Comparison of ENCODE assay signal across 23 cellular contexts in the genomic region with DNA sequence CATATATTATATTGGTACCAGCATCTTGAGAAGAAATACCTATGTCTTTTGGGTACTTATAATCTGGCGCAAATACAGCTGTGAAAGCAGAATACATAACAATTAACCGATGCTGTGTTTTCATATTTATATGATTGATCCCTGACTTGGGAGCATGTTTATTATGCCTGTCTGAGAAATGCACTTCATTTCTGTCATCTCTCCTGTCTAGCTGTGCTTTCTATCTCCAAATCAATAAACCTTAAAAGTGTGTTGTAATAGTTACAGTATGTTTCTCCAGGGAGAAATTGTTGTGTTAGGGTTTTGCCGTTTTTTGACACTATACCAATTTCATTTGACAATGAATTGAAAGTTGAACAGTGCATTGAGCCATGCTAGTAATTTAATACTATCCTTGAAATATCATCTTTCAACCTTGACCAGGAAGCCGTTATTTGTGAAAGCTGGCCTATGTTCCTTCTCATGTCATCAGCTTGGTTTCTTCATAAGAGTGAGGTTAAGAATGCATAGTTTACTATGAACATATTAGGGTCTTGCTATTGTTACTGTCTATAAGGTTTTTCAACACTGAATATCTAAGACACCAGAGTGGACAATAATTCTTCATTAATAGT.
"Had no signal": no experiment of that assay in that cellular context is flagged by ENCODE, and none has a peak within 500 bp of the region (broad histone marks: within the 10 kb centered on the region; RNA-seq: fewer than 3 reads in every experiment).

No MANE protein-coding gene starts in this region.

- H3K4me1 Mint-ChIP-seq: activated naive CD8-positive, alpha-beta T cell treated with anti-CD3 and anti-CD28 coated beads for 36 hours; endodermal cell; naive thymus-derived CD4-positive, alpha-beta T cell; neural progenitor cell; stimulated activated effector memory CD8-positive, alpha-beta T cell treated with anti-CD3 and anti-CD28 coated beads, Interleukin-12 subunit alpha, Interleukin-12 subunit beta, amount 100 ng/mL, for 72 hours; stimulated activated naive CD8-positive, alpha-beta T cell treated with anti-CD3 and anti-CD28 coated beads, Interleukin-15, amount 100 ng/mL, for 72 hours; WTC11 had no signal

- H3K9me3 ChIP-seq: esophagus squamous epithelium, ovary, psoas muscle, right atrium auricular region had no signal

- H3K27me3 ChIP-seq: esophagus squamous epithelium, neural progenitor cell, ovary, right atrium auricular region, tibial nerve had no signal

- H3K36me3 Mint-ChIP-seq: activated naive CD8-positive, alpha-beta T cell treated with anti-CD3 and anti-CD28 coated beads for 36 hours; naive thymus-derived CD4-positive, alpha-beta T cell; neural progenitor cell; stimulated activated effector memory CD8-positive, alpha-beta T cell treated with anti-CD3 and anti-CD28 coated beads, Interleukin-12 subunit alpha, Interleukin-12 subunit beta, amount 100 ng/mL, for 72 hours; WTC11 had no signal

- H3K9me3 Mint-ChIP-seq: stimulated activated naive CD8-positive, alpha-beta T cell treated with anti-CD3 and anti-CD28 coated beads, Interleukin-15, amount 100 ng/mL, for 72 hours; T-helper 1 cell treated with Interleukin-12 subunit alpha and Interleukin-12 subunit beta and Interleukin-4 antibody, amounts not matched to agents 30 μg/mL and 1 μg/mL, for 36 hours had no signal

- H3K4me2 ChIP-seq: neural progenitor cell had no signal

- H3K4me1 ChIP-seq: esophagus squamous epithelium, left ventricle myocardium inferior, neural progenitor cell, psoas muscle, right atrium auricular region, tibial nerve had no signal

- H3K27ac ChIP-seq: coronary artery, esophagus squamous epithelium, left ventricle myocardium inferior, neural progenitor cell, ovary, psoas muscle, right atrium auricular region, tibial nerve had no signal

- H2AFZ ChIP-seq: neural progenitor cell had no signal

- H3K27ac Mint-ChIP-seq: activated naive CD8-positive, alpha-beta T cell treated with anti-CD3 and anti-CD28 coated beads for 36 hours; endodermal cell; naive thymus-derived CD4-positive, alpha-beta T cell; neural progenitor cell; stimulated activated effector memory CD8-positive, alpha-beta T cell treated with anti-CD3 and anti-CD28 coated beads, Interleukin-12 subunit alpha, Interleukin-12 subunit beta, amount 100 ng/mL, for 72 hours; stimulated activated naive CD8-positive, alpha-beta T cell treated with anti-CD3 and anti-CD28 coated beads, Interleukin-15, amount 100 ng/mL, for 72 hours; T-helper 1 cell treated with Interleukin-12 subunit alpha and Interleukin-12 subunit beta and Interleukin-4 antibody, amounts not matched to agents 30 μg/mL and 1 μg/mL, for 36 hours; WTC11 had no signal

- ATAC-seq: naive thymus-derived CD4-positive, alpha-beta T cell; psoas muscle; stimulated activated effector memory CD8-positive, alpha-beta T cell treated with anti-CD3 and anti-CD28 coated beads, Interleukin-12 subunit alpha, Interleukin-12 subunit beta, amount 100 ng/mL, for 72 hours; stimulated activated naive CD8-positive, alpha-beta T cell treated with anti-CD3 and anti-CD28 coated beads, Interleukin-15, amount 100 ng/mL, for 72 hours; WTC11 had no signal

- DNase-seq: activated naive CD4-positive, alpha-beta T cell treated with Interleukin-2 at 50 U/mL for 16 hours; activated naive CD8-positive, alpha-beta T cell treated with anti-CD3 and anti-CD28 coated beads for 36 hours; activated T-cell treated with anti-CD3 and anti-CD28 coated beads, Interleukin-2, amount 50 U/mL, for 1 hour; amniotic stem cell; endodermal cell; esophagus squamous epithelium; foreskin fibroblast; kidney glomerular epithelial cell; left ventricle myocardium inferior; naive thymus-derived CD4-positive, alpha-beta T cell; ovary; psoas muscle; small intestine; stimulated activated CD4-positive, alpha-beta T cell treated with anti-CD3 and anti-CD28 coated beads, Interleukin-2, amount 100 ng/mL, for 24 hours; stimulated activated naive CD8-positive, alpha-beta T cell treated with anti-CD3 and anti-CD28 coated beads, Interleukin-15, amount 100 ng/mL, for 72 hours; T1000 had no signal

- H3K4me3 Mint-ChIP-seq: activated naive CD8-positive, alpha-beta T cell treated with anti-CD3 and anti-CD28 coated beads for 36 hours; endodermal cell; naive thymus-derived CD4-positive, alpha-beta T cell; neural progenitor cell; stimulated activated effector memory CD8-positive, alpha-beta T cell treated with anti-CD3 and anti-CD28 coated beads, Interleukin-12 subunit alpha, Interleukin-12 subunit beta, amount 100 ng/mL, for 72 hours; stimulated activated naive CD8-positive, alpha-beta T cell treated with anti-CD3 and anti-CD28 coated beads, Interleukin-15, amount 100 ng/mL, for 72 hours; T-helper 1 cell treated with Interleukin-12 subunit alpha and Interleukin-12 subunit beta and Interleukin-4 antibody, amounts not matched to agents 30 μg/mL and 1 μg/mL, for 36 hours; WTC11 had no signal

- H3K4me3 ChIP-seq: coronary artery, esophagus squamous epithelium, left ventricle myocardium inferior, neural progenitor cell, ovary, psoas muscle, right atrium auricular region, tibial nerve had no signal

- H3K27me3 Mint-ChIP-seq: activated naive CD8-positive, alpha-beta T cell treated with anti-CD3 and anti-CD28 coated beads for 36 hours; naive thymus-derived CD4-positive, alpha-beta T cell; stimulated activated naive CD8-positive, alpha-beta T cell treated with anti-CD3 and anti-CD28 coated beads, Interleukin-15, amount 100 ng/mL, for 72 hours had no signal

- H3K36me3 ChIP-seq: esophagus squamous epithelium, left ventricle myocardium inferior, neural progenitor cell, ovary, right atrium auricular region, tibial nerve had no signal

- H3K9ac ChIP-seq: neural progenitor cell had no signal
